Comparison of ENCODE assay signal across 19 cellular contexts in the genomic region with DNA sequence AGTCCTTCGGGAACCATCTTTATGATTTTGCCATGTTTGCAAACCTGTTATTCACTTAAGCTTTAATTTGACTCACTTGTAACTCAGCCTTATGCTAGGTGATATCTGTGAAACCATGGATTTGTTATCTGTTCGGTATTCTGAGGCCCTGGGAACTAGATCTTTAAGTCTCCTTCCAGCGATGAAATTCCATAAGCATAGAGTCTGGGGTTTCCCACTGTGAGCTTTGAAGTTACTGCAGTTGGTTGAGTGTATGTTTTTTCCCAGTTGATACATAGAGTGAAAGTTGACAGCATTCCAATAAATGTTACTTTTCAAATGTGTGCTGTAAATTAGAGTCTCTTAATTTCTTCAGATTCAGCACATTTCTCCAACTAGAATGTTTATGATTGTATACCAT.
DNase-seq lines count a peak whose midpoint lies in the region; ATAC-seq and TF ChIP-seq lines count a peak whose summit lies in the region.
"Had no signal": no experiment of that assay in that cellular context is flagged by ENCODE, and none has a peak within 500 bp of the region (broad histone marks: within the 10 kb centered on the region; RNA-seq: fewer than 3 reads in every experiment).

No MANE protein-coding gene starts in this region.

- peaks cover 21% of the 10 kb centered on the region for H3K36me3 Mint-ChIP-seq in activated CD8-positive, alpha-beta T cell treated with anti-CD3 and anti-CD28 coated beads for 36 hours (ENCODE audit: low read depth)
- H3K36me3 Mint-ChIP-seq in activated CD8-positive, alpha-beta T cell treated with anti-CD3 and anti-CD28 coated beads, Interleukin-2, amount 10 ng/mL, durations not matched to agents 7 days and 5 days (ENCODE audit: low read depth): peaks cover 39% of the 10 kb centered on the region
- H3K36me3 Mint-ChIP-seq in CD4-positive, CD25-positive, alpha-beta regulatory T cell: peaks cover 17% of the 10 kb centered on the region
- H3K36me3 Mint-ChIP-seq in T-cell (peaks cover 24% of the 10 kb centered on the region), mesothelial cell of epicardium (peaks cover 14% of the 10 kb centered on the region)

- peaks cover 73% of the 10 kb centered on the region for H3K4me1 Mint-ChIP-seq in activated CD8-positive, alpha-beta T cell treated with anti-CD3 and anti-CD28 coated beads for 36 hours (ENCODE audit: low read depth)
- H3K4me1 Mint-ChIP-seq in activated CD8-positive, alpha-beta T cell treated with anti-CD3 and anti-CD28 coated beads, Interleukin-2, amount 10 ng/mL, durations not matched to agents 7 days and 5 days (ENCODE audit: low read depth): peaks cover 76% of the 10 kb centered on the region
- H3K4me1 Mint-ChIP-seq in CD4-positive, CD25-positive, alpha-beta regulatory T cell: peaks cover 37 to 87% (median 73%) of the 10 kb centered on the region in 4 donors
- H3K4me1 Mint-ChIP-seq in T-cell: peaks cover 87 to 95% (median 91%) of the 10 kb centered on the region in 3 donors
- H3K4me1 Mint-ChIP-seq in mesothelial cell of epicardium: peaks cover 11% of the 10 kb centered on the region

- CTCF ChIA-PET in activated CD8-positive, alpha-beta T cell treated with anti-CD3 and anti-CD28 coated beads for 36 hours (lab: Charles Lee): interaction anchor here (1.2 to 1.4 kb wide), 3 partner anchors 41 to 103 kb away, joined by 3 to 4 read pairs (median 3); no protein-coding TSS in a partner anchor
- CTCF ChIA-PET in activated CD8-positive, alpha-beta T cell treated with anti-CD3 and anti-CD28 coated beads, Interleukin-2, amount 10 ng/mL, durations not matched to agents 7 days and 5 days (lab: Charles Lee): interaction anchor here (1.9 kb wide), 1 partner anchor 103 kb away, joined by 6 read pairs; no protein-coding TSS in a partner anchor
- CTCF ChIA-PET in T-cell (lab: Charles Lee): interaction anchor here in 1 of 2 donors (0.5 kb wide), 2 partner anchors 393 to 798 kb away, joined by 3 read pairs; no protein-coding TSS in a partner anchor

- no peak for ATAC-seq in activated CD8-positive, alpha-beta T cell treated with anti-CD3 and anti-CD28 coated beads for 36 hours
- no peak for ATAC-seq in activated CD8-positive, alpha-beta T cell treated with anti-CD3 and anti-CD28 coated beads, Interleukin-2, amount 10 ng/mL, durations not matched to agents 7 days and 5 days
- no peak for ATAC-seq in CD4-positive, CD25-positive, alpha-beta regulatory T cell (ENCODE audit: low read depth in 2 of 2)
- ATAC-seq in T-cell (replicated peaks in 1 of 4): no peak
- ATAC-seq: A549, Panc1, Right ventricle myocardium inferior had no signal

- intact Hi-C loops in activated CD8-positive, alpha-beta T cell treated with anti-CD3 and anti-CD28 coated beads for 36 hours (cut with micrococcal nuclease): loop anchor here (5.0 kb wide), 1 partner anchor 67 kb away; the partner anchor contains the start of gene TNRC6B
- intact Hi-C loops in vagina (cut with DNase I): no loop called here

- H3K36me3 ChIP-seq in CD4-positive, CD25-positive, alpha-beta regulatory T cell (ENCODE audit: control insufficient read depth, insufficient read depth, low read length): peaks cover 13% of the 10 kb centered on the region
- no peaks in the 10 kb centered on the region for H3K36me3 ChIP-seq in vagina

- H3K4me3 Mint-ChIP-seq in activated CD8-positive, alpha-beta T cell treated with anti-CD3 and anti-CD28 coated beads for 36 hours: no peak overlapping the region
- H3K4me3 Mint-ChIP-seq in activated CD8-positive, alpha-beta T cell treated with anti-CD3 and anti-CD28 coated beads, Interleukin-2, amount 10 ng/mL, durations not matched to agents 7 days and 5 days: no peak overlapping the region
- H3K4me3 Mint-ChIP-seq in CD4-positive, CD25-positive, alpha-beta regulatory T cell: peak overlapping the region in 3 of 4 donors; percentile 11 to 21 (median 21)
- H3K4me3 Mint-ChIP-seq in T-cell (no peak overlapping the region), mesothelial cell of epicardium (no peak overlapping the region)
- H3K4me3 Mint-ChIP-seq: HFFc6 had no signal

- H3K27me3 ChIP-seq in CD4-positive, CD25-positive, alpha-beta regulatory T cell (ENCODE audit: control insufficient read depth, insufficient read depth, low read length): no peaks in the 10 kb centered on the region
- H3K27me3 ChIP-seq in vagina: no peaks in the 10 kb centered on the region

- peak overlapping the region; percentile 34 for H3K27ac Mint-ChIP-seq in activated CD8-positive, alpha-beta T cell treated with anti-CD3 and anti-CD28 coated beads for 36 hours
- no peak overlapping the region for H3K27ac Mint-ChIP-seq in activated CD8-positive, alpha-beta T cell treated with anti-CD3 and anti-CD28 coated beads, Interleukin-2, amount 10 ng/mL, durations not matched to agents 7 days and 5 days
- peak overlapping the region in 2 of 3 donors; percentile 48 to 61 for H3K27ac Mint-ChIP-seq in CD4-positive, CD25-positive, alpha-beta regulatory T cell
- peak overlapping the region; percentile 69 to 73 for H3K27ac Mint-ChIP-seq in T-cell
- peak overlapping the region; percentile 66 for H3K27ac Mint-ChIP-seq in mesothelial cell of epicardium
- H3K27ac Mint-ChIP-seq: HFFc6 had no signal

- peak overlapping the region; percentile 66 for H3K4me3 ChIP-seq in CD4-positive, CD25-positive, alpha-beta regulatory T cell (ENCODE audit: low read depth, low read length)
- no peak overlapping the region for H3K4me3 ChIP-seq in vagina
- H3K4me3 ChIP-seq: A549 had no signal

- H3K9me3 Mint-ChIP-seq in activated CD8-positive, alpha-beta T cell treated with anti-CD3 and anti-CD28 coated beads for 36 hours: no peaks in the 10 kb centered on the region
- no peaks in the 10 kb centered on the region for H3K9me3 Mint-ChIP-seq in activated CD8-positive, alpha-beta T cell treated with anti-CD3 and anti-CD28 coated beads, Interleukin-2, amount 10 ng/mL, durations not matched to agents 7 days and 5 days (ENCODE audit: insufficient read depth)
- H3K9me3 Mint-ChIP-seq in CD4-positive, CD25-positive, alpha-beta regulatory T cell: no peaks in the 10 kb centered on the region
- no peaks in the 10 kb centered on the region for H3K9me3 Mint-ChIP-seq in T-cell
- no peaks in the 10 kb centered on the region for H3K9me3 Mint-ChIP-seq in mesothelial cell of epicardium
- H3K9me3 Mint-ChIP-seq: HFFc6 had no signal

- DNase-seq in activated CD8-positive, alpha-beta T cell treated with anti-CD3 and anti-CD28 coated beads for 36 hours: no peak
- no peak for DNase-seq in activated CD8-positive, alpha-beta T cell treated with anti-CD3 and anti-CD28 coated beads, Interleukin-2, amount 10 ng/mL, durations not matched to agents 7 days and 5 days
- no peak for DNase-seq in CD4-positive, CD25-positive, alpha-beta regulatory T cell
- DNase-seq in T-cell (no peak), mesothelial cell of epicardium (ENCODE audit: low spot score in 2 of 2, unreplicated experiment in 2 of 2) (no peak), vagina (ENCODE audit: extremely low spot score in 2 of 2) (no peak), EL (no peak), inferior parietal cortex (ENCODE audit: extremely low spot score) (no peak)
- DNase-seq: DMS 273 treated with DMSO at 0.1 percent for 48 hours, HFFc6, NCI-H1105, NCI-H1694 treated with DMSO at 0.1 percent for 48 hours, NCI-H2171, NCI-H446 treated with DMSO at 0.1 percent for 48 hours, NCI-H774 had no signal

- POLR2A ChIA-PET in activated CD8-positive, alpha-beta T cell treated with anti-CD3 and anti-CD28 coated beads for 36 hours (lab: Charles Lee): interaction anchor here (0.8 to 1.2 kb wide), 2 partner anchors 66 to 67 kb away, joined by 3 read pairs; partner anchors contain the start of gene TNRC6B
- POLR2A ChIA-PET in activated CD8-positive, alpha-beta T cell treated with anti-CD3 and anti-CD28 coated beads, Interleukin-2, amount 10 ng/mL, durations not matched to agents 7 days and 5 days (lab: Charles Lee): interaction anchor here (1.1 kb wide), 1 partner anchor 201 kb away, joined by 4 read pairs; no protein-coding TSS in a partner anchor
- POLR2A ChIA-PET in T-cell (lab: Charles Lee): interaction anchor here in 1 of 2 donors (0.7 to 0.8 kb wide), 2 partner anchors 21 to 26 kb away, joined by 3 read pairs; no protein-coding TSS in a partner anchor

- TF ChIP-seq POLR2A in vagina (IDR thresholded peaks at IDR 0.05): no peak

- no peaks in the 10 kb centered on the region for H3K9me3 ChIP-seq in CD4-positive, CD25-positive, alpha-beta regulatory T cell (ENCODE audit: control insufficient read depth in 2 of 2, low read length in 2 of 2)
- no peaks in the 10 kb centered on the region for H3K9me3 ChIP-seq in vagina
- H3K9me3 ChIP-seq: A549 had no signal

- peaks cover 80% of the 10 kb centered on the region for H3K4me1 ChIP-seq in CD4-positive, CD25-positive, alpha-beta regulatory T cell (ENCODE audit: control insufficient read depth, insufficient read depth, low read length, poor library complexity, severe bottlenecking)
- peaks cover 17% of the 10 kb centered on the region for H3K4me1 ChIP-seq in vagina

- peak overlapping the region; percentile 57 for H3K27ac ChIP-seq in CD4-positive, CD25-positive, alpha-beta regulatory T cell (ENCODE audit: insufficient read depth, low read length, poor library complexity, severe bottlenecking)
- no peak overlapping the region for H3K27ac ChIP-seq in vagina
- H3K27ac ChIP-seq: A549, KMS-11 had no signal

- H3K27me3 Mint-ChIP-seq in activated CD8-positive, alpha-beta T cell treated with anti-CD3 and anti-CD28 coated beads for 36 hours: no peaks in the 10 kb centered on the region
- no peaks in the 10 kb centered on the region for H3K27me3 Mint-ChIP-seq in activated CD8-positive, alpha-beta T cell treated with anti-CD3 and anti-CD28 coated beads, Interleukin-2, amount 10 ng/mL, durations not matched to agents 7 days and 5 days (ENCODE audit: low read depth)
- H3K27me3 Mint-ChIP-seq in CD4-positive, CD25-positive, alpha-beta regulatory T cell: no peaks in the 10 kb centered on the region
- H3K27me3 Mint-ChIP-seq in T-cell (no peaks in the 10 kb centered on the region), mesothelial cell of epicardium (ENCODE audit: low read depth) (no peaks in the 10 kb centered on the region)

- no peak for TF ChIP-seq CTCF in activated CD8-positive, alpha-beta T cell treated with anti-CD3 and anti-CD28 coated beads for 36 hours (IDR thresholded peaks at IDR 0.05)
- TF ChIP-seq CTCF in mesothelial cell of epicardium (IDR thresholded peaks at IDR 0.05; ENCODE audit: unreplicated experiment): no peak
- no peak for TF ChIP-seq CTCF in vagina (IDR thresholded peaks at IDR 0.05)

Comparison
In these comparisons a context has a peak if more than half of its experiments do, and no peak if none do; other contexts are left out.
1. H3K4me3 Mint-ChIP-seq: peak in CD4-positive, CD25-positive, alpha-beta regulatory T cell (3 of 4); none in activated CD8-positive, alpha-beta T cell treated with anti-CD3 and anti-CD28 coated beads for 36 hours (single experiment), activated CD8-positive, alpha-beta T cell treated with anti-CD3 and anti-CD28 coated beads, Interleukin-2, amount 10 ng/mL, durations not matched to agents 7 days and 5 days (single experiment), T-cell (0 of 3) and mesothelial cell of epicardium (single experiment).